ENCODE assay signal across 27 cellular contexts in the genomic region with DNA sequence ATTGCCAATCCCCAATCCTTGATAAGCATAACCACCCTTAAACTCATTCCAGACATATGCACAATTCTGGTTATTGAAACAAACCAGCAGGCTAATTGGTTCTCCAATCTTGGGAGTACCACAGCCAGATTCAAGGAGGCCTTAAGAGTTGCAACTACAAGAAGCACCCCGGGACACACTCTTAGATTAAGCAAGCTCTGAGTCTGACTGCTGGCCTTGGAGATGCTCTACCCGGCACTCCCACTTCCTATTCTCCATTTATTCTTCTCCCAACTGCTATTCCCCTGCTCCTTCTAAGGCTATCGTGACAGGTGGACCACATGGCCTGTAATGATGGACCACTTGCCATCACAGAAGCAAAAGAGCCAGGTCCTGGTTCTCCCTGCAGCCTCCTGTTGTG. TPM values are rescaled to one million over a fixed set of nuclear protein-coding genes. Genes with fewer than 3 reads are reported as not detected.
DNase-seq lines count a peak whose midpoint lies in the region; ATAC-seq, FAIRE-seq and TF ChIP-seq lines count a peak whose summit lies in the region.
"Had no signal": no experiment of that assay in that cellular context is flagged by ENCODE, and none has a peak within 500 bp of the region (broad histone marks: within the 10 kb centered on the region; RNA-seq: fewer than 3 reads in every experiment).

No MANE protein-coding gene starts in this region.

- H3K9ac ChIP-seq in mucosa of rectum (ENCODE audit: low read depth in 1 of 2, low read length in 2 of 2): no peak overlapping the region

- TF ChIP-seq CTCF in heart left ventricle (IDR thresholded peaks at IDR 0.05): no peak

- intact Hi-C loops in heart left ventricle (cut with DNase I) (loop anchor here in 4 of 10 donors (5.0 kb wide), 2 partner anchors 35 to 40 kb away; a partner anchor contains a TSS), cardiac septum (cut with DNase I) (no loop called here)

- H3K4me1 ChIP-seq in heart left ventricle (peaks cover 8 to 97% (median 74%) of the 10 kb centered on the region in 12 donors), mucosa of rectum (ENCODE audit: control insufficient read depth in 2 of 2, insufficient read depth in 2 of 2, low read length in 2 of 2) (peaks cover 6 to 18% of the 10 kb centered on the region in 2 donors)

- H3K27ac Mint-ChIP-seq in T-helper 17 cell: peak overlapping the region; percentile 89
- H3K27ac Mint-ChIP-seq: activated B cell treated with CpG ODN at 0.5 μM for 24 hours, GM23338, mesothelial cell of epicardium had no signal

- H3K4me1 Mint-ChIP-seq in T-helper 17 cell: peaks cover 52% of the 10 kb centered on the region

- H3K27me3 Mint-ChIP-seq in T-helper 17 cell: no peaks in the 10 kb centered on the region

- H3K27me3 ChIP-seq in heart left ventricle (no peaks in the 10 kb centered on the region), mucosa of rectum (ENCODE audit: control insufficient read depth in 2 of 2, insufficient read depth in 2 of 2, low read length in 2 of 2) (no peaks in the 10 kb centered on the region)
- H3K27me3 ChIP-seq: BE2C, brain microvascular endothelial cell, tibial artery had no signal

- no peak for TF ChIP-seq POLR2A in heart left ventricle (IDR thresholded peaks at IDR 0.05)
- no peak for TF ChIP-seq POLR2A in GM18505 (IDR thresholded peaks at IDR 0.05; ENCODE audit: borderline replicate concordance, extremely low read depth, insufficient read depth, insufficient read length)

- H3K27ac ChIP-seq in heart left ventricle (peak overlapping the region in 9 of 12 donors; percentile 25 to 70 (median 58)), mucosa of rectum (ENCODE audit: low read depth in 2 of 2, low read length in 2 of 2) (no peak overlapping the region)
- H3K27ac ChIP-seq: A549, brain microvascular endothelial cell, tibial artery had no signal

- no peak overlapping the region for H3K4me3 Mint-ChIP-seq in T-helper 17 cell
- H3K4me3 Mint-ChIP-seq: GM23338, mesothelial cell of epicardium had no signal

- H3K36me3 Mint-ChIP-seq in T-helper 17 cell (ENCODE audit: low read depth): no peaks in the 10 kb centered on the region
- H3K36me3 Mint-ChIP-seq: mesothelial cell of epicardium had no signal

- WGBS in heart left ventricle, 4 donors: 48 to 62% (median 55%) methylated on average over 3 of the region's 3 CpGs

- no peaks in the 10 kb centered on the region for H3K9me3 ChIP-seq in heart left ventricle
- no peaks in the 10 kb centered on the region for H3K9me3 ChIP-seq in T-helper 17 cell (ENCODE audit: control insufficient read depth, low read length, poor library complexity, severe bottlenecking)
- H3K9me3 ChIP-seq in mucosa of rectum (ENCODE audit: control insufficient read depth in 2 of 2, low read length in 2 of 2): no peaks in the 10 kb centered on the region
- H3K9me3 ChIP-seq: A549, BE2C, tibial artery had no signal

- no peak for DNase-seq in heart left ventricle
- DNase-seq in cardiac septum (ENCODE audit: low spot score): no peak
- DNase-seq in T-helper 17 cell: no peak
- DNase-seq in urothelium cell line (ENCODE audit: low spot score): no peak
- no peak for DNase-seq in NCI-H2227 treated with DMSO at 0.1 percent for 48 hours (lab: John Stamatoyannopoulos, UW)
- DNase-seq: activated B cell treated with CpG ODN at 0.5 μM for 24 hours; activated CD4-positive, alpha-beta T cell treated with anti-CD3 and anti-CD28 coated beads, Interleukin-2, amount 50 U/mL, for 48 hours; activated gamma-delta T cell; BE2C; brain microvascular endothelial cell; Calu3; kidney glomerular epithelial cell; NCI-H1417 treated with DMSO at 0.1 percent for 48 hours; NCI-H510A treated with DMSO at 0.1 percent for 48 hours; stimulated activated CD4-positive, alpha-beta T cell treated with anti-CD3 and anti-CD28 coated beads, Interleukin-4, amount 100 ng/mL, for 1 hour; stimulated activated naive CD8-positive, alpha-beta T cell treated with anti-CD3 and anti-CD28 coated beads, Interleukin-15, Interleukin-2, amounts not matched to agents 100 U/mL and 50 U/mL, for 24 hours; T1000 had no signal

- peak; percentile 30 for FAIRE-seq in urothelium cell line (lab: Jason Lieb, UNC)
- FAIRE-seq: A549, colon, HepG2 had no signal

- H3K36me3 ChIP-seq in heart left ventricle (no peaks in the 10 kb centered on the region), mucosa of rectum (ENCODE audit: control insufficient read depth in 2 of 2, insufficient read depth in 2 of 2, low read length in 2 of 2) (no peaks in the 10 kb centered on the region)
- H3K36me3 ChIP-seq: BE2C, brain microvascular endothelial cell, tibial artery had no signal

- no peak for ATAC-seq in heart left ventricle
- ATAC-seq in T-helper 17 cell: no peak
- no peak for ATAC-seq in HG03196 (IDR thresholded peaks at IDR 0.05; ENCODE audit: unreplicated experiment)
- ATAC-seq in GM18505 (IDR thresholded peaks at IDR 0.05; ENCODE audit: unreplicated experiment): no peak
- ATAC-seq: A549; GM23338; HepG2; stimulated activated naive CD8-positive, alpha-beta T cell treated with anti-CD3 and anti-CD28 coated beads, Interleukin-15, Interleukin-2, amounts not matched to agents 100 U/mL and 50 U/mL, for 24 hours had no signal

- H3K4me3 ChIP-seq in heart left ventricle: peak overlapping the region in 2 of 12 donors; percentile 7 to 25
- peak overlapping the region; percentile 15 to 42 for H3K4me3 ChIP-seq in mucosa of rectum (ENCODE audit: low read length in 2 of 2)
- H3K4me3 ChIP-seq: A549, GM23338, smooth muscle cell, tibial artery had no signal

RNA-seq across cellular contexts. Expression of a gene that starts 40.3 kb away (rescaled TPM):
- total RNA-seq in heart left ventricle (10 to 100 TPM; 17.2 to 49.7 (median 22.1) TPM), cardiac septum (24.9 TPM), T-helper 17 cell (10 to 100 TPM; 23.1 to 25.8 TPM)
- 10 to 100 TPM; 11.1 to 25.1 TPM for polyA plus RNA-seq in heart left ventricle

Comparison
In these comparisons a context has a peak if more than half of its experiments do, and no peak if none do; other contexts are left out.
1. H3K27ac ChIP-seq: peak in heart left ventricle (9 of 12); none in mucosa of rectum (0 of 2).